In the genomic region with DNA sequence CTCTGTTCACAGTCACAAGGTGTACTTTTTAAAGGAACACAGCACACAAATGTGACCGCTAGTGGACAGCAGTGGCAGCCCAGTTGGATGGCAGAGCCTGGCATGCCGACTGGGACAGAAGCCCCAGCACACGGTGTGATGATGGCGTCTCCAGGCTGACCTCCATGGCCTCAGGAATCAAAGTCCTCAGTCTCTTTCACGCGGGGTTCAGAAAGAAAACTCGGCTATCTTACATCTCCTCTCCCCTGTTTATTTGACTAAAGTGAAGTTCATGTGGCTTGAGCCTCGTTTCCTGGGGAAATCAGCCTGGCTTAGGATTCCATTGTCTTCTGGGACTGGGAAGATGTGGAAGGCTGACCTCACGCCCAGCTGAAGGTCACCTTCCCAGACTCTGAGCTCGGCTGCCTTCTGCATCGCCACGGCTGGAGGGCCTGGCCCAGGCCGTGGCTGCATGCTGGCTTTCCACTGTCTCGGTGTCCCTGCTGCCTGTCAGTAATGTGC, we compare ENCODE assay signal across 14 cellular contexts. TPM values are rescaled to one million over a fixed set of nuclear protein-coding genes. Genes with fewer than 3 reads are reported as not detected.
DNase-seq lines count a peak whose midpoint lies in the region; ATAC-seq, FAIRE-seq and TF ChIP-seq lines count a peak whose summit lies in the region.
"Had no signal": no experiment of that assay in that cellular context is flagged by ENCODE, and none has a peak within 500 bp of the region (broad histone marks: within the 10 kb centered on the region; RNA-seq: fewer than 3 reads in every experiment).

No MANE protein-coding gene starts in this region.

- no peaks in the 10 kb centered on the region for H3K79me2 ChIP-seq in K562 (ENCODE audit: control insufficient read depth, insufficient read depth, low read length)

- no peak for TF ChIP-seq CTCF in A673 (conservative IDR thresholded peaks at IDR 0.05; ENCODE audit: low read depth, low read length)
- no peak for TF ChIP-seq CTCF in K562 (IDR thresholded peaks at IDR 0.05 in 2 of 3, conservative IDR thresholded peaks at IDR 0.05 in 1 of 3; ENCODE audit: insufficient read depth in 2 of 3, low read depth in 1 of 3, low read length in 3 of 3)
- TF ChIP-seq CTCF in heart left ventricle (IDR thresholded peaks at IDR 0.05) = no peak
- no peak for TF ChIP-seq CTCF in osteocyte (IDR thresholded peaks at IDR 0.05)

- 30% methylated on average over 14 of the region's 14 CpGs for WGBS in K562 (ENCODE audit: insufficient coverage, low coverage, missing lambda C conversion rate)
- WGBS in heart left ventricle, 4 donors = 22 to 45% (median 30%) methylated on average over 11 to 14 of the region's 14 CpGs

- H3K9me3 ChIP-seq in A673 (ENCODE audit: low read depth, low read length, poor library complexity, severe bottlenecking) (no peaks in the 10 kb centered on the region), K562 (replicated peaks; ENCODE audit: control insufficient read depth, insufficient read depth, low read depth, low read length) (no peaks in the 10 kb centered on the region), heart left ventricle (no peaks in the 10 kb centered on the region)
- H3K9me3 ChIP-seq: Peyer's patch had no signal

- H3K27ac ChIP-seq in A673 (ENCODE audit: low read depth, low read length, poor library complexity, severe bottlenecking) (peak overlapping the region; percentile 94), K562 (ENCODE audit: extremely low read depth, low read depth, low read length) (no peak overlapping the region), heart left ventricle (peak overlapping the region; percentile 71 to 94 (median 86))

- H3K4me1 Mint-ChIP-seq in osteocyte (ENCODE audit: unreplicated experiment) (peaks cover 90% of the 10 kb centered on the region), immature natural killer cell (peaks cover 0 to 5% of the 10 kb centered on the region in 2 donors)
- peaks cover 0 to 3% of the 10 kb centered on the region in 2 donors for H3K4me1 Mint-ChIP-seq in natural killer cell treated with Interleukin-12 subunit alpha and Interleukin-12 subunit beta and Interleukin-15 and Interleukin-18, amount 100 ng/mL, for 72 hours (ENCODE audit: low read depth in 2 of 2)
- H3K4me1 Mint-ChIP-seq: activated naive CD8-positive, alpha-beta T cell treated with anti-CD3 and anti-CD28 coated beads, Interleukin-2, amount 10 ng/mL, durations not matched to agents 7 days and 5 days had no signal

- H3K4me1 ChIP-seq in A673 (ENCODE audit: insufficient read depth, low read length, poor library complexity, severe bottlenecking) (peaks cover 73% of the 10 kb centered on the region), K562 (replicated peaks in 1 of 2; ENCODE audit: control insufficient read depth in 2 of 2, insufficient read depth in 2 of 2, low read length in 2 of 2) (peaks cover 0 to 9% of the 10 kb centered on the region in 2 experiments; a peak in 1 of 5 replicates), heart left ventricle (peaks cover 33 to 98% (median 76%) of the 10 kb centered on the region in 12 donors)

- CTCF ChIA-PET in A673 (lab: Charles Lee) (interaction anchor here (0.5 kb wide), 1 partner anchor 25 kb away, joined by 3 read pairs; no protein-coding TSS in a partner anchor), K562 (lab: Yijun Ruan, JAX; ENCODE audit: low intra/inter-chr PET ratio) (no interaction called here)

- intact Hi-C loops in A673 (cut with micrococcal nuclease; ENCODE audit: unreplicated experiment) (loop anchor here (5.0 kb wide), 1 partner anchor 55 kb away; a partner anchor contains a TSS), K562 (cut with micrococcal nuclease) (no loop called here), heart left ventricle (cut with DNase I) (loop anchor here in 8 of 10 donors (2.0 to 10.0 kb wide), 9 partner anchors 24 to 70 kb away; a partner anchor contains a TSS)

- peak overlapping the region in 1 of 2 experiments; percentile 54; a peak in 1 of 4 replicates for H3K9ac ChIP-seq in K562 (ENCODE audit: insufficient read depth in 1 of 2, low read depth in 2 of 2, low read length in 2 of 2)

- no peak for TF ChIP-seq POLR2A in K562 (conservative IDR thresholded peaks at IDR 0.05)
- no peak for TF ChIP-seq POLR2A in heart left ventricle (IDR thresholded peaks at IDR 0.05)

- peak overlapping the region; percentile 31 for H3K4me3 Mint-ChIP-seq in osteocyte (ENCODE audit: unreplicated experiment)
- no peak overlapping the region for H3K4me3 Mint-ChIP-seq in immature natural killer cell
- no peak overlapping the region for H3K4me3 Mint-ChIP-seq in natural killer cell treated with Interleukin-12 subunit alpha and Interleukin-12 subunit beta and Interleukin-15 and Interleukin-18, amount 100 ng/mL, for 72 hours
- H3K4me3 Mint-ChIP-seq: activated naive CD8-positive, alpha-beta T cell treated with anti-CD3 and anti-CD28 coated beads, Interleukin-2, amount 10 ng/mL, durations not matched to agents 7 days and 5 days had no signal

- no peak overlapping the region for H3K4me2 ChIP-seq in K562 (ENCODE audit: insufficient read depth, low read length)

- no peaks in the 10 kb centered on the region; the same call in 1 of the 2 replicates for H4K20me1 ChIP-seq in K562 (replicated peaks; ENCODE audit: control insufficient read depth, insufficient read depth, low read length)

- H3K36me3 Mint-ChIP-seq in osteocyte (ENCODE audit: unreplicated experiment) (no peaks in the 10 kb centered on the region), immature natural killer cell (no peaks in the 10 kb centered on the region)
- no peaks in the 10 kb centered on the region for H3K36me3 Mint-ChIP-seq in natural killer cell treated with Interleukin-12 subunit alpha and Interleukin-12 subunit beta and Interleukin-15 and Interleukin-18, amount 100 ng/mL, for 72 hours
- H3K36me3 Mint-ChIP-seq: activated naive CD8-positive, alpha-beta T cell treated with anti-CD3 and anti-CD28 coated beads, Interleukin-2, amount 10 ng/mL, durations not matched to agents 7 days and 5 days had no signal

- DNase-seq in A673 (ENCODE audit: low spot score) (no peak), K562 (ENCODE audit: extremely low read depth in 1 of 4, low spot score in 3 of 4) (no peak), heart left ventricle (peak; percentile 67 to 83 (median 68)), osteocyte (ENCODE audit: extremely low spot score, unreplicated experiment) (no peak), immature natural killer cell (no peak), NCI-H510A (lab: John Stamatoyannopoulos, UW) (no peak), KBM-7 (no peak)
- no peak for DNase-seq in natural killer cell treated with Interleukin-12 subunit alpha and Interleukin-12 subunit beta and Interleukin-15 and Interleukin-18, amount 100 ng/mL, for 72 hours (ENCODE audit: low spot score)
- DNase-seq: ACHN; activated CD4-positive, alpha-beta T cell treated with anti-CD3 and anti-CD28 coated beads for 48 hours; activated naive CD8-positive, alpha-beta T cell treated with anti-CD3 and anti-CD28 coated beads, Interleukin-2, amount 10 ng/mL, durations not matched to agents 7 days and 5 days; HCEC 1CT; NCI-H1694; Peyer's patch had no signal

- H2AFZ ChIP-seq in K562 (ENCODE audit: low read depth, low read length) = no peak overlapping the region

- no peaks in the 10 kb centered on the region for H3K36me3 ChIP-seq in A673 (ENCODE audit: insufficient read depth, low read length, poor library complexity, severe bottlenecking)
- no peaks in the 10 kb centered on the region for H3K36me3 ChIP-seq in K562 (ENCODE audit: control insufficient read depth, insufficient read depth, low read length)
- peaks cover 0 to 3% (median 0%) of the 10 kb centered on the region in 9 donors for H3K36me3 ChIP-seq in heart left ventricle
- H3K36me3 ChIP-seq: Peyer's patch had no signal

- ATAC-seq in K562 (peak; percentile 34; the same call in 2 of the 3 replicates), heart left ventricle (peak in 3 of 4 donors; percentile 69 to 83 (median 83))
- no peak for ATAC-seq in natural killer cell treated with Interleukin-12 subunit alpha and Interleukin-12 subunit beta and Interleukin-15 and Interleukin-18, amount 100 ng/mL, for 72 hours

- FAIRE-seq in K562 (lab: Jason Lieb, UNC) = no peak

- H3K27me3 Mint-ChIP-seq in osteocyte (ENCODE audit: unreplicated experiment) (no peaks in the 10 kb centered on the region), immature natural killer cell (ENCODE audit: low read depth in 3 of 3) (peaks cover 0 to 6% (median 3%) of the 10 kb centered on the region in 3 donors)
- H3K27me3 Mint-ChIP-seq in natural killer cell treated with Interleukin-12 subunit alpha and Interleukin-12 subunit beta and Interleukin-15 and Interleukin-18, amount 100 ng/mL, for 72 hours = peaks cover 9 to 13% of the 10 kb centered on the region in 2 donors

- H3K9me3 Mint-ChIP-seq in osteocyte (ENCODE audit: unreplicated experiment) (no peaks in the 10 kb centered on the region), immature natural killer cell (no peaks in the 10 kb centered on the region)
- no peaks in the 10 kb centered on the region for H3K9me3 Mint-ChIP-seq in natural killer cell treated with Interleukin-12 subunit alpha and Interleukin-12 subunit beta and Interleukin-15 and Interleukin-18, amount 100 ng/mL, for 72 hours
- H3K9me3 Mint-ChIP-seq: activated naive CD8-positive, alpha-beta T cell treated with anti-CD3 and anti-CD28 coated beads, Interleukin-2, amount 10 ng/mL, durations not matched to agents 7 days and 5 days had no signal

- BruUV-seq in A673 (replicated peaks; lab: Mats Ljungman, UMichigan) = no TSS peak
- BruUV-seq in K562 (replicated peaks; lab: Mats Ljungman, UMichigan) = no TSS peak

- peak overlapping the region; percentile 30 for H3K4me3 ChIP-seq in A673 (ENCODE audit: low read depth, low read length, poor library complexity, severe bottlenecking)
- no peak overlapping the region for H3K4me3 ChIP-seq in K562
- peak overlapping the region in 4 of 12 donors; percentile 3 to 23 (median 5) for H3K4me3 ChIP-seq in heart left ventricle
- H3K4me3 ChIP-seq: Peyer's patch had no signal

- no peaks in the 10 kb centered on the region for H3K9me1 ChIP-seq in K562 (ENCODE audit: control insufficient read depth, insufficient read depth, low read length)

- POLR2A ChIA-PET in A673 (lab: Charles Lee; ENCODE audit: low non-redundant PET) (no interaction called here), K562 (lab: Yijun Ruan, JAX) (interaction anchor here (0.6 to 1.6 kb wide), 2 partner anchors 12 to 53 kb away, joined by 3 to 4 read pairs; no protein-coding TSS in a partner anchor)

- no peak for TF ChIP-seq RAD21 in K562 (CRISPR knock-in tag; conservative IDR thresholded peaks at IDR 0.05 in 1 of 2, IDR thresholded peaks at IDR 0.05 in 1 of 2)

- H3K27me3 ChIP-seq in A673 (replicated peaks; ENCODE audit: insufficient read depth, low read depth, low read length, poor library complexity) = no peaks in the 10 kb centered on the region
- peaks cover 8 to 43% of the 10 kb centered on the region in 2 experiments; a peak in 4 of 5 replicates for H3K27me3 ChIP-seq in K562 (ENCODE audit: control insufficient read depth in 2 of 2, insufficient read depth in 2 of 2, low read length in 2 of 2)
- H3K27me3 ChIP-seq in heart left ventricle = no peaks in the 10 kb centered on the region
- H3K27me3 ChIP-seq: Peyer's patch had no signal

- in situ Hi-C loops in K562 (cut with MboI) = no loop called here
- in situ Hi-C loops in KBM-7 (cut with MboI; ENCODE audit: low pct_unique_long_range_greater_than_20kb, low sequenced_read_pairs) = no loop called here

- H3K27ac Mint-ChIP-seq in osteocyte (ENCODE audit: unreplicated experiment) (peak overlapping the region; percentile 94), immature natural killer cell (no peak overlapping the region)
- H3K27ac Mint-ChIP-seq in natural killer cell treated with Interleukin-12 subunit alpha and Interleukin-12 subunit beta and Interleukin-15 and Interleukin-18, amount 100 ng/mL, for 72 hours = peak overlapping the region in 1 of 2 donors; percentile 35
- H3K27ac Mint-ChIP-seq: activated naive CD8-positive, alpha-beta T cell treated with anti-CD3 and anti-CD28 coated beads, Interleukin-2, amount 10 ng/mL, durations not matched to agents 7 days and 5 days had no signal

- no peak for TF ChIP-seq EP300 in K562 (IDR thresholded peaks at IDR 0.05; ENCODE audit: low read length)

RNA-seq across cellular contexts. Expression of a gene that starts 56.1 kb away (rescaled TPM):
- total RNA-seq in A673 (2021) (45.1 and 46.8 TPM in 2 replicates), K562 (2014; rRNA removed) (2.1 and 2.3 TPM in 2 replicates), K562 (2014; rRNA removed; fragmentation: Illumina TruSeq; extraction: Trizol) (3.0 and 3.1 TPM in 2 replicates), K562 (2015; rRNA removed; fragmentation: Illumina TruSeq; extraction: Trizol) (2.3 and 3.2 TPM in 2 replicates), K562 (2021) (4.3 and 5.5 TPM in 2 replicates), heart left ventricle (10 to 100 TPM in 7 of 9 donors, 1 to 10 TPM in 2; 7.4 to 17.0 (median 12.9) TPM), osteocyte (91.0 and 94.7 TPM in 2 replicates)
- 10.7 and 26.2 TPM in 2 replicates for total RNA-seq in K562 (2011; cell fraction: chromatin; rRNA removed; ENCODE audit: low replicate concordance)
- total RNA-seq in K562 (2011; cell fraction: nucleolus; rRNA removed) = 4.8 and 8.2 TPM in 2 replicates
- total RNA-seq in K562 (2011; cell fraction: nucleoplasm; rRNA removed) = 11.8 and 12.5 TPM in 2 replicates
- polyA plus RNA-seq in K562 (2011; rRNA removed) (3.1 and 8.7 TPM in 2 replicates), K562 (2014; fragmentation: Illumina TruSeq; extraction: Trizol) (2.4 and 3.2 TPM in 2 replicates), K562 (2014; fragmentation: Nextera tagmentation; extraction: Ambion mirVana) (under 1 TPM; 0.06 to 0.07 TPM), K562 (2014; rRNA removed) (2.2 and 3.3 TPM in 2 replicates), heart left ventricle (1 to 10 TPM; 6.7 to 8.0 TPM), immature natural killer cell (under 1 TPM in 2 of 3 donors, not detected in 1; 0.04 to 0.06 TPM)
- polyA plus RNA-seq in K562 (2011; cell fraction: cytosol; rRNA removed) = 1.3 and 5.1 TPM in 2 replicates
- 5.7 and 20.6 TPM in 2 replicates for polyA plus RNA-seq in K562 (2011; cell fraction: nucleus; rRNA removed)
- 2.3 and 2.7 TPM in 2 replicates for polyA plus RNA-seq in K562 (2012)
- 7.4 and 13.7 TPM in 2 replicates for polyA minus RNA-seq in K562 (2011; rRNA and poly(A)+ RNA removed)
- polyA minus RNA-seq in K562 (2011; cell fraction: cytosol; rRNA and poly(A)+ RNA removed) = 2.7 and 4.9 TPM in 2 replicates
- polyA minus RNA-seq in K562 (2011; cell fraction: nucleus; rRNA and poly(A)+ RNA removed) = 3.9 and 19.9 TPM in 2 replicates
- total RNA-seq in natural killer cell treated with Interleukin-12 subunit alpha and Interleukin-12 subunit beta and Interleukin-15 and Interleukin-18, amount 100 ng/mL, for 72 hours = not detected
- total RNA-seq: activated naive CD8-positive, alpha-beta T cell treated with anti-CD3 and anti-CD28 coated beads, Interleukin-2, amount 10 ng/mL, durations not matched to agents 7 days and 5 days had no signal

Comparison
In these comparisons a context has a peak if more than half of its experiments do, and no peak if none do; other contexts are left out.
1. DNase-seq: peak in heart left ventricle (5 of 5); none in A673 (single experiment), K562 (0 of 4), osteocyte (single experiment), immature natural killer cell (0 of 3), NCI-H510A (single experiment), KBM-7 (single experiment) and natural killer cell treated with Interleukin-12 subunit alpha and Interleukin-12 subunit beta and Interleukin-15 and Interleukin-18, amount 100 ng/mL, for 72 hours (single experiment).
2. ATAC-seq: peak in K562 (single experiment) and heart left ventricle (3 of 4); none in natural killer cell treated with Interleukin-12 subunit alpha and Interleukin-12 subunit beta and Interleukin-15 and Interleukin-18, amount 100 ng/mL, for 72 hours (0 of 2).